Comparison of ENCODE assay signal across 22 cellular contexts in the genomic region with DNA sequence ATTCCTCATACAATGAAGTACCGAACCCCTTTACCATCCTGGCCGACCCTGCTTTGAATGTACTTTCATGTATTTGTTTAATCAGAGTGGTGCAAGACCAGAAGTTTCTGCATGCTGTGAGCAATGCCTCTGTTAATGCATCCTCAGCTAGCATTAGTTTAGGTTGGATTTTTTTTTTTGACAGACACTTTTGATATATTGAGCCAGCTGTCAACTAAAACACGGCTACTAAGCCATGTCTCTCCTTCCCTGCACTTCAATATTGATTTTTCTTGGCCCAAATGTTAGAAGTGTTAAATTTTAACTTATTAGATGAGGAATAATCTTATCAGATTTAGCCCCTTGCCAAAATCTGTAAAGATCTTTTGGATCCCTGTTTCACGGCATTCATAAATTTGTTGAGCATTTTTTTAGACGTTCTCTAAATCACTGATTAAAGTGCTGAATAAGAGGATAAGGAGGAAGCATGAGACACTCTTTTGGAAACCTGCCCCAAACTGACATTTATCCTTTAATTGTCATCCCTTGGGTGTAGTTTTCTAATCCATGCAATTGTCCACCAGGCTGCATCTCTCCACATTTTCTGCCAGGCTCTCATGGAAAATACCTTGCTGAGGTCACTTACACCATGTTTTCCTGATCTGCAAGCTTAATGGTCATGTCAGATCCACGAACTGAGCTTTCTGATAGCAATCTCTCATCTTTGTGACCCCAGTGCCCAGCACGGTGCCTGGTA.
A peak's percentile ranks its signal among the peaks of the same experiment; 100 is the strongest.
DNase-seq lines count a peak whose midpoint lies in the region; ATAC-seq, FAIRE-seq and TF ChIP-seq lines count a peak whose summit lies in the region.
"Had no signal": no experiment of that assay in that cellular context is flagged by ENCODE, and none has a peak within 500 bp of the region (broad histone marks: within the 10 kb centered on the region; RNA-seq: fewer than 3 reads in every experiment).

No MANE protein-coding gene starts in this region.

- H3K9me3 ChIP-seq in Karpas-422 (ENCODE audit: low read length), result no peaks in the 10 kb centered on the region
- H3K9me3 ChIP-seq: BLaER1 had no signal

- no peak overlapping the region for H3K4me3 Mint-ChIP-seq in activated CD8-positive, alpha-beta memory T cell treated with anti-CD3 and anti-CD28 coated beads, Interleukin-2, amount 10 ng/mL, durations not matched to agents 7 days and 5 days
- H3K4me3 Mint-ChIP-seq: CD4-positive, alpha-beta T cell; H9 had no signal

- DNase-seq in D721Med (ENCODE audit: insufficient read length, low spot score), result no peak
- DNase-seq in Karpas-422, result peak; percentile 71
- DNase-seq in lung microvascular endothelial cell (ENCODE audit: low read depth in 2 of 2), result peak; percentile 8 to 63
- no peak for DNase-seq in NCI-H526 treated with DMSO at 0.1 percent for 48 hours (lab: John Stamatoyannopoulos, UW)
- DNase-seq in islet precursor cell, result no peak
- DNase-seq in activated CD8-positive, alpha-beta memory T cell treated with anti-CD3 and anti-CD28 coated beads, Interleukin-2, amount 10 ng/mL, durations not matched to agents 7 days and 5 days, result no peak
- DNase-seq: ACHN; CD4-positive, alpha-beta T cell; COR-L47; DND-41; H9; HFFc6; KBM-7; NCI-H1092; NCI-H146; NCI-H2029; NCI-H345; NCI-H526 had no signal

- CTCF ChIA-PET in activated CD8-positive, alpha-beta memory T cell treated with anti-CD3 and anti-CD28 coated beads, Interleukin-2, amount 10 ng/mL, durations not matched to agents 7 days and 5 days (lab: Charles Lee), result no interaction called here

- peaks cover 37% of the 10 kb centered on the region for H3K27me3 Mint-ChIP-seq in activated CD8-positive, alpha-beta memory T cell treated with anti-CD3 and anti-CD28 coated beads, Interleukin-2, amount 10 ng/mL, durations not matched to agents 7 days and 5 days

- peaks cover 9% of the 10 kb centered on the region for H3K4me1 Mint-ChIP-seq in activated CD8-positive, alpha-beta memory T cell treated with anti-CD3 and anti-CD28 coated beads, Interleukin-2, amount 10 ng/mL, durations not matched to agents 7 days and 5 days

- H3K9me2 ChIP-seq in Karpas-422 (replicated peaks; ENCODE audit: insufficient read depth, low read length), result no peaks in the 10 kb centered on the region

- H3K4me2 ChIP-seq in Karpas-422 (ENCODE audit: low read depth, low read length, poor library complexity, severe bottlenecking), result peak overlapping the region; percentile 73
- H3K4me2 ChIP-seq: BLaER1 had no signal

- no peak overlapping the region for H3K27ac Mint-ChIP-seq in activated CD8-positive, alpha-beta memory T cell treated with anti-CD3 and anti-CD28 coated beads, Interleukin-2, amount 10 ng/mL, durations not matched to agents 7 days and 5 days
- H3K27ac Mint-ChIP-seq: CD4-positive, alpha-beta T cell; H9 had no signal

- no peaks in the 10 kb centered on the region for H3K79me2 ChIP-seq in Karpas-422 (ENCODE audit: low read length)

- peak overlapping the region; percentile 86 for H3K9ac ChIP-seq in Karpas-422 (ENCODE audit: low read length)
- H3K9ac ChIP-seq: BLaER1 had no signal

- TF ChIP-seq CTCF in D721Med (IDR thresholded peaks at IDR 0.05; ENCODE audit: insufficient read depth, missing control alignments) (no peak), VCaP (conservative IDR thresholded peaks at IDR 0.05) (no peak)

- FAIRE-seq in D721Med (lab: Jason Lieb, UNC), result peak; percentile 95
- FAIRE-seq: GM12878 had no signal

- peak overlapping the region; percentile 100 for H3K27ac ChIP-seq in Karpas-422 (ENCODE audit: low read length)
- H3K27ac ChIP-seq in VCaP, result peak overlapping the region; percentile 28
- H3K27ac ChIP-seq: BLaER1, RWPE1 had no signal

- H3K4me3 ChIP-seq in Karpas-422 (ENCODE audit: low read length), result 0 out of 2 replicates have a peak overlapping the region, but pooled peaks have one; percentile 9
- H3K4me3 ChIP-seq: BLaER1, GM12878 had no signal

- no peaks in the 10 kb centered on the region for H4K20me1 ChIP-seq in Karpas-422 (ENCODE audit: insufficient read depth, low read depth, low read length)
- H4K20me1 ChIP-seq: BLaER1 had no signal

- H2AFZ ChIP-seq in Karpas-422 (ENCODE audit: low read length), result no peak overlapping the region

- H3K9me3 Mint-ChIP-seq in activated CD8-positive, alpha-beta memory T cell treated with anti-CD3 and anti-CD28 coated beads, Interleukin-2, amount 10 ng/mL, durations not matched to agents 7 days and 5 days (ENCODE audit: low read depth), result no peaks in the 10 kb centered on the region
- H3K9me3 Mint-ChIP-seq: CD4-positive, alpha-beta T cell; H9; HFFc6 had no signal

- H3K27me3 ChIP-seq in Karpas-422 (ENCODE audit: low read length), result no peaks in the 10 kb centered on the region
- H3K27me3 ChIP-seq: BLaER1 had no signal

- H3K36me3 ChIP-seq in Karpas-422 (ENCODE audit: insufficient read depth, low read length), result no peaks in the 10 kb centered on the region
- H3K36me3 ChIP-seq: BLaER1 had no signal

- peaks cover 98% of the 10 kb centered on the region for H3K4me1 ChIP-seq in Karpas-422 (ENCODE audit: low read length)
- H3K4me1 ChIP-seq: BLaER1 had no signal

- no peak for ATAC-seq in activated CD8-positive, alpha-beta memory T cell treated with anti-CD3 and anti-CD28 coated beads, Interleukin-2, amount 10 ng/mL, durations not matched to agents 7 days and 5 days
- ATAC-seq: GM12878 had no signal

- no peaks in the 10 kb centered on the region for H3K36me3 Mint-ChIP-seq in activated CD8-positive, alpha-beta memory T cell treated with anti-CD3 and anti-CD28 coated beads, Interleukin-2, amount 10 ng/mL, durations not matched to agents 7 days and 5 days

Comparison
In these comparisons a context has a peak if more than half of its experiments do, and no peak if none do; other contexts are left out.
1. DNase-seq: peak in Karpas-422 (single experiment) and lung microvascular endothelial cell (2 of 2); none in D721Med (single experiment), NCI-H526 treated with DMSO at 0.1 percent for 48 hours (single experiment), islet precursor cell (single experiment) and activated CD8-positive, alpha-beta memory T cell treated with anti-CD3 and anti-CD28 coated beads, Interleukin-2, amount 10 ng/mL, durations not matched to agents 7 days and 5 days (single experiment).